In the genomic region with DNA sequence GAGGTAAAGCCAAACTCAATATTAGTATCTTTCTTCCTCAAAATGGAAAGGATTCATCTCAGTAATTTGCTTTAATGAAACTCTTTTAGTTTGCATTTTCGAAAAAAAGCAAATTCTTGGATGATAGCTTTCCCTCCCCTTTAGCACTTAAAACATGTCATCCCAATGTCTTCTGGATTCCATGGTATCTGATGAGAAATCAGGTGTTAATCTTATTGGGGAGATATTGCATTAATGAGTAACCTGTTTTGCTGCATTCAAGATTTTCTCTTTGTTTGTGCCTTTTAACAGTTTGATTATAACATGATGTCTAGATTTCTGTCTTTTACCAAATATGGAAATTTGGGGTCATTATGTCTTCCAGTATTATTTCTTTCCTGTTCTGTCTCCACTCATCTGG, we compare ENCODE assay signal across 18 cellular contexts.
"Had no signal": no experiment of that assay in that cellular context is flagged by ENCODE, and none has a peak within 500 bp of the region (broad histone marks: within the 10 kb centered on the region; RNA-seq: fewer than 3 reads in every experiment).

No MANE protein-coding gene starts in this region.

- H3K27me3 ChIP-seq: colonic mucosa, heart left ventricle, ovary, right atrium auricular region, stomach, transverse colon had no signal

- H3K27ac ChIP-seq: colonic mucosa, heart left ventricle, ovary, right atrium auricular region, stomach, thoracic aorta, transverse colon had no signal

- H3K36me3 ChIP-seq: colonic mucosa, heart left ventricle, ovary, right atrium auricular region, stomach, thoracic aorta, transverse colon had no signal

- H3K4me1 ChIP-seq: colonic mucosa, heart left ventricle, right atrium auricular region, stomach, transverse colon had no signal

- DNase-seq: colonic mucosa; dermis blood vessel endothelial cell; foreskin melanocyte; heart left ventricle; hippocampal formation; kidney glomerular epithelial cell; mucosa of descending colon; natural killer cell; ovary; small intestine; stimulated activated CD4-positive, alpha-beta T cell treated with anti-CD3 and anti-CD28 coated beads, Interleukin-12 subunit alpha, Interleukin-12 subunit beta, amount 100 ng/mL, for 4 hours; stimulated activated naive CD4-positive, alpha-beta T cell; stomach; substantia nigra; transverse colon had no signal

- H3K27ac Mint-ChIP-seq: natural killer cell had no signal

- H3K4me3 Mint-ChIP-seq: natural killer cell, neural crest cell had no signal

- H3K4me1 Mint-ChIP-seq: natural killer cell had no signal

- H3K4me3 ChIP-seq: colonic mucosa, heart left ventricle, mucosa of descending colon, ovary, right atrium auricular region, stomach, thoracic aorta, transverse colon had no signal

- H3K9me3 ChIP-seq: colonic mucosa, ovary, thoracic aorta had no signal
